In genomic region chr3:38039899-38040261, GRCh38 we compare ENCODE assay signal across 8 cellular contexts. TPM values are rescaled to one million over a fixed set of nuclear protein-coding genes. Genes with fewer than 3 reads are reported as not detected.
DNase-seq lines count a peak whose midpoint lies in the region; ATAC-seq lines count a peak whose summit lies in the region.

No MANE protein-coding gene starts in this region.

- WGBS in ectodermal cell, 2 experiments: 50 to 54% methylated on average over 11 of the region's 11 CpGs

- no peaks in the 10 kb centered on the region for H3K36me3 Mint-ChIP-seq in memory B cell

- H3K79me2 ChIP-seq in ACC112 (ENCODE audit: control insufficient read depth, insufficient read depth, low read length, unreplicated experiment): no peaks in the 10 kb centered on the region

- peak; percentile 43 for DNase-seq in T-helper 9 cell
- DNase-seq in memory B cell (ENCODE audit: low spot score in 2 of 2): peak; percentile 46 to 65

- H3K4me3 ChIP-seq in ACC112 (ENCODE audit: low read depth, low read length) (peak overlapping the region; percentile 73), ectodermal cell (ENCODE audit: insufficient read depth, low read depth, low read length) (peak overlapping the region; percentile 60), subcutaneous abdominal adipose tissue (ENCODE audit: low read depth in 1 of 5, low read length in 5 of 5) (peak overlapping the region; percentile 52 to 77 (median 70))

- H3K4me1 ChIP-seq in ACC112 (ENCODE audit: control insufficient read depth, insufficient read depth, low read length, unreplicated experiment) (peaks cover 11% of the 10 kb centered on the region), ectodermal cell (ENCODE audit: control insufficient read depth, insufficient read depth, low read length) (peaks cover 7% of the 10 kb centered on the region), subcutaneous abdominal adipose tissue (ENCODE audit: control insufficient read depth in 5 of 5, insufficient read depth in 5 of 5, low read length in 5 of 5) (peaks cover 0 to 19% (median 18%) of the 10 kb centered on the region in 5 donors)

- H2AFZ ChIP-seq in ACC112 (ENCODE audit: low read length, unreplicated experiment): no peak overlapping the region

- H3K27ac ChIP-seq in ACC112 (ENCODE audit: low read depth, low read length): no peak overlapping the region
- H3K27ac ChIP-seq in ectodermal cell (ENCODE audit: insufficient read depth, low read depth, low read length, poor library complexity, severe bottlenecking): no peak overlapping the region
- H3K27ac ChIP-seq in subcutaneous abdominal adipose tissue (ENCODE audit: low read depth, low read length): no peak overlapping the region

- peak overlapping the region; percentile 84 for H3K27ac Mint-ChIP-seq in memory B cell

- H3K4me3 Mint-ChIP-seq in memory B cell: peak overlapping the region; percentile 92

- peaks cover 18% of the 10 kb centered on the region for H3K27me3 ChIP-seq in ACC112 (ENCODE audit: insufficient read depth, low read length)
- H3K27me3 ChIP-seq in ectodermal cell (ENCODE audit: control insufficient read depth, insufficient read depth, low read length, poor library complexity, severe bottlenecking): peaks cover 33% of the 10 kb centered on the region
- H3K27me3 ChIP-seq in subcutaneous abdominal adipose tissue (ENCODE audit: control insufficient read depth in 5 of 5, insufficient read depth in 4 of 5, low read length in 5 of 5): no peaks in the 10 kb centered on the region

- H3K4me1 Mint-ChIP-seq in memory B cell: peaks cover 15% of the 10 kb centered on the region

- peak; percentile 48 for ATAC-seq in GM18867 (IDR thresholded peaks at IDR 0.05; ENCODE audit: unreplicated experiment)
- peak; percentile 73 for ATAC-seq in HG03108 (IDR thresholded peaks at IDR 0.05; ENCODE audit: unreplicated experiment)
- peak; percentile 86 for ATAC-seq in memory B cell (ENCODE audit: low read depth)
- no peak for ATAC-seq in GM21360 (IDR thresholded peaks at IDR 0.05; ENCODE audit: unreplicated experiment)

- no peaks in the 10 kb centered on the region for H3K9me3 ChIP-seq in ectodermal cell (ENCODE audit: control insufficient read depth, low read length)
- H3K9me3 ChIP-seq in subcutaneous abdominal adipose tissue (ENCODE audit: control insufficient read depth in 5 of 5, low read length in 5 of 5): no peaks in the 10 kb centered on the region

- peak overlapping the region in 3 of 5 donors; percentile 15 to 60 (median 17) for H3K9ac ChIP-seq in subcutaneous abdominal adipose tissue (ENCODE audit: low read length in 5 of 5)

- H3K27me3 Mint-ChIP-seq in memory B cell: peaks cover 1% of the 10 kb centered on the region

- H3K9me3 Mint-ChIP-seq in memory B cell: peaks cover 2% of the 10 kb centered on the region

- no peaks in the 10 kb centered on the region for H3K36me3 ChIP-seq in ACC112 (ENCODE audit: insufficient read depth, low read length)
- H3K36me3 ChIP-seq in ectodermal cell (ENCODE audit: control insufficient read depth, insufficient read depth, low read length): no peaks in the 10 kb centered on the region
- H3K36me3 ChIP-seq in subcutaneous abdominal adipose tissue (ENCODE audit: control insufficient read depth in 5 of 5, insufficient read depth in 5 of 5, low read length in 5 of 5): no peaks in the 10 kb centered on the region

RNA-seq across cellular contexts. Expression of gene DLEC1, which starts 0.9 kb away (rescaled TPM):
- 3.1 TPM for polyA plus RNA-seq in ectodermal cell (2013, experiment 1 of 4)
- polyA plus RNA-seq in ectodermal cell (2013, experiment 2 of 4): 2.9 TPM
- polyA plus RNA-seq in ectodermal cell (2013, experiment 3 of 4): 3.4 TPM
- 3.3 TPM for polyA plus RNA-seq in ectodermal cell (2013, experiment 4 of 4)

RNA-seq across cellular contexts. Expression of gene PLCD1, which starts 10.4 kb away (rescaled TPM):
- 29.4 TPM for polyA plus RNA-seq in ectodermal cell (2013, experiment 1 of 4)
- 27.7 TPM for polyA plus RNA-seq in ectodermal cell (2013, experiment 2 of 4)
- polyA plus RNA-seq in ectodermal cell (2013, experiment 3 of 4): 31.8 TPM
- polyA plus RNA-seq in ectodermal cell (2013, experiment 4 of 4): 33.0 TPM

RNA-seq across cellular contexts. Expression of gene VILL, which starts 49.3 kb away (rescaled TPM):
- polyA plus RNA-seq in ectodermal cell (2013, experiment 1 of 4): 4.8 TPM
- polyA plus RNA-seq in ectodermal cell (2013, experiment 2 of 4): 5.6 TPM
- polyA plus RNA-seq in ectodermal cell (2013, experiment 3 of 4): 3.4 TPM
- 5.2 TPM for polyA plus RNA-seq in ectodermal cell (2013, experiment 4 of 4)
